ENCODE assay signal across 12 cellular contexts in genomic region chr11:70158757-70159389, GRCh38.
"Had no signal": no experiment of that assay in that cellular context is flagged by ENCODE, and none has a peak within 500 bp of the region (broad histone marks: within the 10 kb centered on the region; RNA-seq: fewer than 3 reads in every experiment).

No MANE protein-coding gene starts in this region.

- H3K27me3 ChIP-seq: tibial artery, vagina had no signal

- ATAC-seq: activated naive CD8-positive, alpha-beta T cell treated with anti-CD3 and anti-CD28 coated beads, Interleukin-2, amount 50 U/mL, for 24 hours; effector memory CD8-positive, alpha-beta T cell; naive thymus-derived CD4-positive, alpha-beta T cell had no signal

- H3K36me3 Mint-ChIP-seq: naive thymus-derived CD4-positive, alpha-beta T cell had no signal

- H3K27ac Mint-ChIP-seq: activated naive CD4-positive, alpha-beta T cell treated with anti-CD3 and anti-CD28 coated beads for 36 hours; activated naive CD8-positive, alpha-beta T cell treated with anti-CD3 and anti-CD28 coated beads, Interleukin-2, amount 50 U/mL, for 24 hours; activated T-helper 2 cell treated with anti-CD3 and anti-CD28 coated beads, Interferon-gamma antibody, Interleukin-2, Interleukin-4, amounts not matched to agents 10 μg/mL and 5 μg/mL and 100 μg/mL, durations not matched to agents 14 hours and 24 hours and 36 hours; effector memory CD8-positive, alpha-beta T cell; naive thymus-derived CD4-positive, alpha-beta T cell; T-helper 1 cell treated with Interleukin-12 subunit alpha and Interleukin-12 subunit beta and Interleukin-4 antibody, amounts not matched to agents 30 μg/mL and 1 μg/mL, for 36 hours had no signal

- DNase-seq: activated CD4-positive, alpha-beta T cell treated with anti-CD3 and anti-CD28 coated beads, Interleukin-2, amount 50 U/mL, for 48 hours; activated naive CD4-positive, alpha-beta T cell treated with anti-CD3 and anti-CD28 coated beads for 36 hours; activated naive CD8-positive, alpha-beta T cell treated with anti-CD3 and anti-CD28 coated beads, Interleukin-2, amount 50 U/mL, for 24 hours; effector memory CD8-positive, alpha-beta T cell; naive thymus-derived CD4-positive, alpha-beta T cell had no signal

- H3K9me3 Mint-ChIP-seq: activated naive CD4-positive, alpha-beta T cell treated with anti-CD3 and anti-CD28 coated beads for 36 hours; activated naive CD8-positive, alpha-beta T cell treated with anti-CD3 and anti-CD28 coated beads, Interleukin-2, amount 50 U/mL, for 24 hours; activated T-helper 2 cell treated with anti-CD3 and anti-CD28 coated beads, Interferon-gamma antibody, Interleukin-2, Interleukin-4, amounts not matched to agents 10 μg/mL and 5 μg/mL and 100 μg/mL, durations not matched to agents 14 hours and 24 hours and 36 hours; effector memory CD8-positive, alpha-beta T cell; T-helper 1 cell treated with Interleukin-12 subunit alpha and Interleukin-12 subunit beta and Interleukin-4 antibody, amounts not matched to agents 30 μg/mL and 1 μg/mL, for 36 hours had no signal

- H3K4me2 ChIP-seq: smooth muscle cell had no signal

- H3K9me3 ChIP-seq: mucosa of descending colon, tibial artery, vagina had no signal

- H3K27me3 Mint-ChIP-seq: activated naive CD8-positive, alpha-beta T cell treated with anti-CD3 and anti-CD28 coated beads, Interleukin-2, amount 50 U/mL, for 24 hours had no signal

- H3K27ac ChIP-seq: vagina, WERI-Rb-1 had no signal

- H3K4me3 ChIP-seq: mucosa of descending colon, smooth muscle cell, tibial artery, vagina had no signal

- H3K4me1 Mint-ChIP-seq: activated naive CD8-positive, alpha-beta T cell treated with anti-CD3 and anti-CD28 coated beads, Interleukin-2, amount 50 U/mL, for 24 hours; naive thymus-derived CD4-positive, alpha-beta T cell had no signal

- H3K36me3 ChIP-seq: vagina, WERI-Rb-1 had no signal

- H3K4me3 Mint-ChIP-seq: activated naive CD4-positive, alpha-beta T cell treated with anti-CD3 and anti-CD28 coated beads for 36 hours; activated naive CD8-positive, alpha-beta T cell treated with anti-CD3 and anti-CD28 coated beads, Interleukin-2, amount 50 U/mL, for 24 hours; effector memory CD8-positive, alpha-beta T cell; naive thymus-derived CD4-positive, alpha-beta T cell; T-helper 1 cell treated with Interleukin-12 subunit alpha and Interleukin-12 subunit beta and Interleukin-4 antibody, amounts not matched to agents 30 μg/mL and 1 μg/mL, for 36 hours had no signal
